In the genomic region with DNA sequence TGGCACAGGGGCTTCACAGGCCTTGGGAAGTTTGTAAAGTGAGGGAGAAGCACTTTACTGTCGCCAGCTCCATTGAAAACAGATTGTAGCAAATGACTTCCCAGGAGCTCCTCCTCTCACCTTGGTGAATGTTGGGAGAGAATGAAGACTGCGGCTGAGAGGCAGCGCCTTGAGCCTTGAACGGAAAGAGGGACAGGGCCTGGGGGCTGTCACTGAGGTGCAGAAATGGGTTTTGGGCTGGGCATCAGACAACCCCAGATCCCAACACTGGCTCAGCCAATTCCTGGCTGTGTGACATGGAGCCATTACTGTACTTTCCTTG, we compare ENCODE assay signal across 8 cellular contexts. TPM values are rescaled to one million over a fixed set of nuclear protein-coding genes. Genes with fewer than 3 reads are reported as not detected.
DNase-seq lines count a peak whose midpoint lies in the region; ATAC-seq and TF ChIP-seq lines count a peak whose summit lies in the region.

No MANE protein-coding gene starts in this region.

- DNase-seq in AG04449 (ENCODE audit: low read depth, low spot score) (no peak), suprapubic skin (ENCODE audit: low spot score in 2 of 2) (no peak), putamen (ENCODE audit: low spot score) (no peak), D341Med (ENCODE audit: low spot score) (no peak)
- no peak for DNase-seq in activated CD4-positive, alpha-beta memory T cell treated with anti-CD3 and anti-CD28 coated beads, Interleukin-2, amount 10 ng/mL, durations not matched to agents 7 days and 5 days

- no peak overlapping the region for H3K27ac Mint-ChIP-seq in activated CD4-positive, alpha-beta memory T cell treated with anti-CD3 and anti-CD28 coated beads, Interleukin-2, amount 10 ng/mL, durations not matched to agents 7 days and 5 days

- TF ChIP-seq CTCF in AG04449 (IDR thresholded peaks at IDR 0.05; ENCODE audit: insufficient read depth, low read length, missing control alignments) (no peak), suprapubic skin (IDR thresholded peaks at IDR 0.05) (no peak)

- no peak for TF ChIP-seq EP300 in suprapubic skin (IDR thresholded peaks at IDR 0.05)

- 48% methylated on average over 4 of the region's 4 CpGs for WGBS in suprapubic skin

- no peaks in the 10 kb centered on the region for H3K9me3 ChIP-seq in iPS-18c (ENCODE audit: control insufficient read depth, insufficient read depth, low read length)
- H3K9me3 ChIP-seq in suprapubic skin = no peaks in the 10 kb centered on the region

- no peaks in the 10 kb centered on the region for H3K36me3 Mint-ChIP-seq in activated CD4-positive, alpha-beta memory T cell treated with anti-CD3 and anti-CD28 coated beads, Interleukin-2, amount 10 ng/mL, durations not matched to agents 7 days and 5 days (ENCODE audit: low read depth)

- peaks cover 5% of the 10 kb centered on the region for H3K27me3 Mint-ChIP-seq in activated CD4-positive, alpha-beta memory T cell treated with anti-CD3 and anti-CD28 coated beads, Interleukin-2, amount 10 ng/mL, durations not matched to agents 7 days and 5 days

- ATAC-seq in GM21619 (IDR thresholded peaks at IDR 0.05; ENCODE audit: unreplicated experiment) = peak; percentile 14
- ATAC-seq in HG03439 (IDR thresholded peaks at IDR 0.05; ENCODE audit: unreplicated experiment) = no peak

- no peaks in the 10 kb centered on the region for H3K27me3 ChIP-seq in suprapubic skin

- no peak for TF ChIP-seq POLR2A in suprapubic skin (IDR thresholded peaks at IDR 0.05)

- H3K27ac ChIP-seq in suprapubic skin = peak overlapping the region; percentile 91

- H3K4me1 ChIP-seq in suprapubic skin = peaks cover 33% of the 10 kb centered on the region

- CTCF ChIA-PET in AG04449 (lab: Yijun Ruan, JAX) = no interaction called here
- CTCF ChIA-PET in activated CD4-positive, alpha-beta memory T cell treated with anti-CD3 and anti-CD28 coated beads, Interleukin-2, amount 10 ng/mL, durations not matched to agents 7 days and 5 days (lab: Charles Lee) = no interaction called here

- POLR2A ChIA-PET in AG04449 (lab: Yijun Ruan, JAX) = no interaction called here
- POLR2A ChIA-PET in activated CD4-positive, alpha-beta memory T cell treated with anti-CD3 and anti-CD28 coated beads, Interleukin-2, amount 10 ng/mL, durations not matched to agents 7 days and 5 days (lab: Charles Lee) = no interaction called here

- H3K36me3 ChIP-seq in suprapubic skin = no peaks in the 10 kb centered on the region

- peaks cover 16% of the 10 kb centered on the region for H3K4me1 Mint-ChIP-seq in activated CD4-positive, alpha-beta memory T cell treated with anti-CD3 and anti-CD28 coated beads, Interleukin-2, amount 10 ng/mL, durations not matched to agents 7 days and 5 days

- no peaks in the 10 kb centered on the region for H3K9me3 Mint-ChIP-seq in activated CD4-positive, alpha-beta memory T cell treated with anti-CD3 and anti-CD28 coated beads, Interleukin-2, amount 10 ng/mL, durations not matched to agents 7 days and 5 days

- H3K4me3 Mint-ChIP-seq in activated CD4-positive, alpha-beta memory T cell treated with anti-CD3 and anti-CD28 coated beads, Interleukin-2, amount 10 ng/mL, durations not matched to agents 7 days and 5 days = peak overlapping the region; percentile 84

- H3K4me3 ChIP-seq in AG04449 (ENCODE audit: low read depth, low read length) = peak overlapping the region; percentile 90
- H3K4me3 ChIP-seq in iPS-18c (ENCODE audit: insufficient read depth, low read depth, low read length) = peak overlapping the region; percentile 89
- peak overlapping the region; percentile 97 for H3K4me3 ChIP-seq in suprapubic skin

RNA-seq across cellular contexts. Expression of a gene that starts 0.6 kb away (rescaled TPM):
- 10 to 100 TPM; 12.5 to 13.6 TPM for total RNA-seq in activated CD4-positive, alpha-beta memory T cell treated with anti-CD3 and anti-CD28 coated beads, Interleukin-2, amount 10 ng/mL, durations not matched to agents 7 days and 5 days
- total RNA-seq in suprapubic skin = 100 to 1,000 TPM in 1 of 4 donors, 10 to 100 TPM in 3; 43.6 to 197 (median 65.5) TPM
